3 cellular contexts compared by ENCODE assay signal in genomic region chr2:38968021-38968420, GRCh38.
"Had no signal": no experiment of that assay in that cellular context is flagged by ENCODE, and none has a peak within 500 bp of the region (broad histone marks: within the 10 kb centered on the region; RNA-seq: fewer than 3 reads in every experiment).

No MANE protein-coding gene starts in this region.

- H3K4me3 ChIP-seq: K562 had no signal

- H3K27ac ChIP-seq: HL-60 had no signal

- DNase-seq: IMR-90 had no signal
